Comparison of ENCODE assay signal across 16 cellular contexts in genomic region chr22:45549739-45550138, GRCh38. TPM values are rescaled to one million over a fixed set of nuclear protein-coding genes. Genes with fewer than 3 reads are reported as not detected.
A peak's percentile ranks its signal among the peaks of the same experiment; 100 is the strongest.
DNase-seq lines count a peak whose midpoint lies in the region; ATAC-seq, FAIRE-seq and TF ChIP-seq lines count a peak whose summit lies in the region.
"Had no signal": no experiment of that assay in that cellular context is flagged by ENCODE, and none has a peak within 500 bp of the region (broad histone marks: within the 10 kb centered on the region; RNA-seq: fewer than 3 reads in every experiment).

No MANE protein-coding gene starts in this region.

- H3K27me3 ChIP-seq in tibial nerve: no peaks in the 10 kb centered on the region

- peak overlapping the region; percentile 80 for H3K27ac ChIP-seq in mesodermal cell (ENCODE audit: low read depth, low read length, severe bottlenecking)
- peak overlapping the region; percentile 48 to 78 (median 70) for H3K27ac ChIP-seq in tibial nerve

- DNase-seq in HT1080 (ENCODE audit: low read depth) (peak; percentile 17), chondrocyte (ENCODE audit: low spot score) (no peak), tibial nerve (ENCODE audit: low spot score in 2 of 2) (no peak), GM10248 (ENCODE audit: extremely low spot score) (no peak), urothelium cell line (ENCODE audit: low spot score) (no peak), NCI-H1048 (lab: John Stamatoyannopoulos, UW) (no peak)
- DNase-seq in natural killer cell treated with Interleukin-12 subunit alpha and Interleukin-12 subunit beta and Interleukin-15 and Interleukin-18, amount 100 ng/mL, for 72 hours (ENCODE audit: low spot score): no peak
- DNase-seq: activated CD8-positive, alpha-beta T cell treated with anti-CD3 and anti-CD28 coated beads for 36 hours; activated effector memory CD4-positive, alpha-beta T cell treated with anti-CD3 and anti-CD28 coated beads, Interleukin-2, amount 50 U/mL, for 16 hours; CD4-positive, alpha-beta memory T cell; midbrain; NCI-H510A treated with DMSO at 0.1 percent for 48 hours; stimulated activated CD4-positive, alpha-beta T cell treated with anti-CD3 and anti-CD28 coated beads, Interleukin-4, amount 100 ng/mL, for 4 hours; stimulated activated naive B cell treated with anti-CD40 and anti-IgM and Interleukin-4, amounts not matched to agents 10 μg/mL and 1 μg/mL and 100 μg/mL, for 72 hours had no signal

- ATAC-seq in natural killer cell treated with Interleukin-12 subunit alpha and Interleukin-12 subunit beta and Interleukin-15 and Interleukin-18, amount 100 ng/mL, for 72 hours: no peak
- ATAC-seq: activated CD8-positive, alpha-beta T cell treated with anti-CD3 and anti-CD28 coated beads for 36 hours; stimulated activated naive B cell treated with anti-CD40 and anti-IgM and Interleukin-4, amounts not matched to agents 10 μg/mL and 1 μg/mL and 100 μg/mL, for 72 hours had no signal

- peak overlapping the region; percentile 97 for H3K27ac Mint-ChIP-seq in chondrocyte (ENCODE audit: unreplicated experiment)
- no peak overlapping the region for H3K27ac Mint-ChIP-seq in natural killer cell treated with Interleukin-12 subunit alpha and Interleukin-12 subunit beta and Interleukin-15 and Interleukin-18, amount 100 ng/mL, for 72 hours
- H3K27ac Mint-ChIP-seq: activated CD8-positive, alpha-beta T cell treated with anti-CD3 and anti-CD28 coated beads for 36 hours; brain; CD4-positive, alpha-beta memory T cell; stimulated activated naive B cell treated with anti-CD40 and anti-IgM and Interleukin-4, amounts not matched to agents 10 μg/mL and 1 μg/mL and 100 μg/mL, for 72 hours had no signal

- H3K4me1 ChIP-seq in mesodermal cell (ENCODE audit: control insufficient read depth, insufficient read depth, low read length, poor library complexity, severe bottlenecking) (peaks cover 25% of the 10 kb centered on the region), tibial nerve (peaks cover 0 to 62% (median 23%) of the 10 kb centered on the region in 4 donors)

- POLR2A ChIA-PET in GM10248 (lab: Yijun Ruan, JAX): no interaction called here

- CTCF ChIA-PET in GM10248 (lab: Yijun Ruan, JAX): no interaction called here

- 100% methylated on average over 1 of the region's 4 CpGs for WGBS in mesodermal cell (ENCODE audit: insufficient coverage in 2 of 2), 2 experiments
- 89 to 92% methylated on average over 4 of the region's 4 CpGs for WGBS in tibial nerve, 2 donors

- H3K4me3 ChIP-seq in mesodermal cell (ENCODE audit: extremely low read depth, insufficient read depth, low read length, poor library complexity, severe bottlenecking) (no peak overlapping the region), tibial nerve (no peak overlapping the region)

- FAIRE-seq in urothelium cell line (lab: Jason Lieb, UNC): no peak

- H3K9me3 Mint-ChIP-seq in chondrocyte (ENCODE audit: low read depth): no peaks in the 10 kb centered on the region
- no peaks in the 10 kb centered on the region for H3K9me3 Mint-ChIP-seq in natural killer cell treated with Interleukin-12 subunit alpha and Interleukin-12 subunit beta and Interleukin-15 and Interleukin-18, amount 100 ng/mL, for 72 hours
- H3K9me3 Mint-ChIP-seq: activated CD8-positive, alpha-beta T cell treated with anti-CD3 and anti-CD28 coated beads for 36 hours; brain; CD4-positive, alpha-beta memory T cell had no signal

- no peak overlapping the region for H3K4me3 Mint-ChIP-seq in chondrocyte (ENCODE audit: unreplicated experiment)
- H3K4me3 Mint-ChIP-seq in natural killer cell treated with Interleukin-12 subunit alpha and Interleukin-12 subunit beta and Interleukin-15 and Interleukin-18, amount 100 ng/mL, for 72 hours: no peak overlapping the region
- H3K4me3 Mint-ChIP-seq: activated CD8-positive, alpha-beta T cell treated with anti-CD3 and anti-CD28 coated beads for 36 hours; brain; CD4-positive, alpha-beta memory T cell; stimulated activated naive B cell treated with anti-CD40 and anti-IgM and Interleukin-4, amounts not matched to agents 10 μg/mL and 1 μg/mL and 100 μg/mL, for 72 hours had no signal

- TF ChIP-seq EP300 in tibial nerve (IDR thresholded peaks at IDR 0.05): no peak

- H3K27me3 Mint-ChIP-seq in chondrocyte (ENCODE audit: low read depth): no peaks in the 10 kb centered on the region
- H3K27me3 Mint-ChIP-seq in natural killer cell treated with Interleukin-12 subunit alpha and Interleukin-12 subunit beta and Interleukin-15 and Interleukin-18, amount 100 ng/mL, for 72 hours: peaks cover 0 to 5% of the 10 kb centered on the region in 2 donors

- H3K4me1 Mint-ChIP-seq in chondrocyte (ENCODE audit: low read depth): peaks cover 58% of the 10 kb centered on the region
- H3K4me1 Mint-ChIP-seq in natural killer cell treated with Interleukin-12 subunit alpha and Interleukin-12 subunit beta and Interleukin-15 and Interleukin-18, amount 100 ng/mL, for 72 hours (ENCODE audit: low read depth in 2 of 2): peaks cover 0 to 2% of the 10 kb centered on the region in 2 donors
- H3K4me1 Mint-ChIP-seq: CD4-positive, alpha-beta memory T cell had no signal

- H3K36me3 ChIP-seq in mesodermal cell (ENCODE audit: control insufficient read depth, insufficient read depth, low read length) (peaks cover 93% of the 10 kb centered on the region), tibial nerve (peaks cover 0 to 9% (median 0%) of the 10 kb centered on the region in 3 donors)

- TF ChIP-seq POLR2A in tibial nerve (IDR thresholded peaks at IDR 0.05): no peak

- TF ChIP-seq CTCF in chondrocyte (IDR thresholded peaks at IDR 0.05): no peak
- no peak for TF ChIP-seq CTCF in tibial nerve (IDR thresholded peaks at IDR 0.05)
- TF ChIP-seq CTCF in GM10248 (IDR thresholded peaks at IDR 0.05; ENCODE audit: control extremely low read depth, extremely low read depth, low read depth, missing control alignments): no peak

- H3K36me3 Mint-ChIP-seq in chondrocyte (ENCODE audit: low read depth): peaks cover 12% of the 10 kb centered on the region
- no peaks in the 10 kb centered on the region for H3K36me3 Mint-ChIP-seq in natural killer cell treated with Interleukin-12 subunit alpha and Interleukin-12 subunit beta and Interleukin-15 and Interleukin-18, amount 100 ng/mL, for 72 hours
- H3K36me3 Mint-ChIP-seq: CD4-positive, alpha-beta memory T cell; stimulated activated naive B cell treated with anti-CD40 and anti-IgM and Interleukin-4, amounts not matched to agents 10 μg/mL and 1 μg/mL and 100 μg/mL, for 72 hours had no signal

- H3K9me3 ChIP-seq in mesodermal cell (ENCODE audit: control insufficient read depth, low read length) (no peaks in the 10 kb centered on the region), tibial nerve (no peaks in the 10 kb centered on the region)

RNA-seq across cellular contexts. Expression of gene FBLN1, which starts 47.1 kb away (rescaled TPM):
- total RNA-seq in HT1080 (2014; rRNA removed; shearing (Covaris generic)): 0.90 and 2.3 TPM in 2 replicates
- polyA plus RNA-seq in HT1080 (2015; cell fraction: cytosol; rRNA removed): 1.3 and 3.8 TPM in 2 replicates
- polyA plus RNA-seq in HT1080 (2015; cell fraction: nucleus; rRNA removed): 1.7 and 4.5 TPM in 2 replicates
- total RNA-seq in chondrocyte (127 to 186 TPM (median 183 TPM) in 3 replicates), tibial nerve (1,000 to 10,000 TPM in 1 of 4 donors, 100 to 1,000 TPM in 3; 172 to 1,145 (median 351) TPM)
- polyA plus RNA-seq in mesodermal cell (2013, experiment 1 of 2): 489 TPM
- polyA plus RNA-seq in mesodermal cell (2013, experiment 2 of 2): 428 TPM
- total RNA-seq in natural killer cell treated with Interleukin-12 subunit alpha and Interleukin-12 subunit beta and Interleukin-15 and Interleukin-18, amount 100 ng/mL, for 72 hours: not detected
- total RNA-seq: CD4-positive, alpha-beta memory T cell had no signal
- polyA plus RNA-seq: CD4-positive, alpha-beta memory T cell had no signal

Comparison
In these comparisons a context has a peak if more than half of its experiments do, and no peak if none do; other contexts are left out.
1. RNA of gene FBLN1, which starts 47.1 kb away (total RNA-seq): 172 to 1,145 TPM in tibial nerve and 127 to 186 TPM in chondrocyte; 0.90 to 2.3 TPM in HT1080 and not detected in natural killer cell treated with Interleukin-12 subunit alpha and Interleukin-12 subunit beta and Interleukin-15 and Interleukin-18, amount 100 ng/mL, for 72 hours; every median in the first group is over 10 times any median in the second.